ENCODE assay signal across 8 cellular contexts in the genomic region with DNA sequence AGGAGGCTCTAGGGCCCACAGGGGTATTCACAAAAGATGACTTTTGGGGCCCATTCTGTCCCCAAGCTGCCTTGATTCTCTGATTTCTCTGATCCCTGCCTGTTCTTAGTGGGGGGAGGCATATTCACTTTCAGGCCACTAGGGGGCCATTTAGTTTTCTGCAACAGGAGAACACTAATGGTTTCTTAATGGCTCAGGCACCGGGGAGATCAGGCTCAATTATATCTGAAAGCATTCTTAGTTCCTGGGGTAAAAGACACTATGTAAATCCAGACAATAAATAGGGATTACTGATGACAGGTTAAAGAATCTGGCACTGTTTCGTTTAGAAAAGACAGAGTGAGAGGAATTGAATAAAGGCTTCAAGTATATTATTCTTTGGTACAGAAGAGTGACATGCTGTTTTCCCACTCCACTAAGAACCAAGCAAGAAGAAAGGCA. TPM values are rescaled to one million over a fixed set of nuclear protein-coding genes. Genes with fewer than 3 reads are reported as not detected.
DNase-seq lines count a peak whose midpoint lies in the region; ATAC-seq and TF ChIP-seq lines count a peak whose summit lies in the region.

No MANE protein-coding gene starts in this region.

- POLR2A ChIA-PET in CD4-positive, alpha-beta T cell (lab: Charles Lee), result interaction anchor here (1.2 to 3.8 kb wide), 2 partner anchors 13 to 17 kb away, joined by 7 to 65 read pairs; a partner anchor contains a TSS
- POLR2A ChIA-PET in activated CD4-positive, alpha-beta memory T cell treated with anti-CD3 and anti-CD28 coated beads, Interleukin-2, amount 10 ng/mL, durations not matched to agents 7 days and 5 days (lab: Charles Lee), result interaction anchor here (1.4 to 4.3 kb wide), 2 partner anchors 13 to 36 kb away, joined by 3 to 44 read pairs; a partner anchor contains a TSS
- POLR2A ChIA-PET in naive thymus-derived CD8-positive, alpha-beta T cell (lab: Charles Lee), result interaction anchor here (1.4 to 8.3 kb wide), 2 partner anchors 11 to 36 kb away, joined by 3 to 104 read pairs; a partner anchor contains a TSS

- H3K27me3 Mint-ChIP-seq in CD4-positive, alpha-beta T cell, result no peaks in the 10 kb centered on the region
- peaks cover 28% of the 10 kb centered on the region for H3K27me3 Mint-ChIP-seq in activated CD4-positive, alpha-beta memory T cell treated with anti-CD3 and anti-CD28 coated beads, Interleukin-2, amount 10 ng/mL, durations not matched to agents 7 days and 5 days
- peaks cover 0 to 6% (median 0%) of the 10 kb centered on the region in 5 donors for H3K27me3 Mint-ChIP-seq in naive thymus-derived CD8-positive, alpha-beta T cell

- CTCF ChIA-PET in CD4-positive, alpha-beta T cell (lab: Charles Lee), result interaction anchor here (0.6 to 5.1 kb wide), 9 partner anchors 8 to 42 kb away, joined by 3 to 55 read pairs (median 4); a partner anchor contains a TSS
- CTCF ChIA-PET in activated CD4-positive, alpha-beta memory T cell treated with anti-CD3 and anti-CD28 coated beads, Interleukin-2, amount 10 ng/mL, durations not matched to agents 7 days and 5 days (lab: Charles Lee), result interaction anchor here (0.8 to 7.5 kb wide), 7 partner anchors 11 to 102 kb away, joined by 3 to 133 read pairs (median 11); a partner anchor contains a TSS

- H3K27ac ChIP-seq in CD4-positive, alpha-beta T cell (ENCODE audit: low read depth, low read length), result no peak overlapping the region

- peak; percentile 36 for ATAC-seq in CD4-positive, alpha-beta T cell (ENCODE audit: poor library complexity)
- peak; percentile 14 to 19 for ATAC-seq in naive thymus-derived CD8-positive, alpha-beta T cell
- ATAC-seq in GM21737 (IDR thresholded peaks at IDR 0.05; ENCODE audit: unreplicated experiment) (no peak), HG03045 (IDR thresholded peaks at IDR 0.05; ENCODE audit: unreplicated experiment) (no peak)

- H3K4me3 ChIP-seq in H7 (ENCODE audit: insufficient read depth, low read depth, low read length) (no peak overlapping the region), epithelial cell of proximal tubule (ENCODE audit: low read depth, low read length) (no peak overlapping the region)

- H3K4me3 Mint-ChIP-seq in CD4-positive, alpha-beta T cell, result peak overlapping the region; percentile 76
- no peak overlapping the region for H3K4me3 Mint-ChIP-seq in activated CD4-positive, alpha-beta memory T cell treated with anti-CD3 and anti-CD28 coated beads, Interleukin-2, amount 10 ng/mL, durations not matched to agents 7 days and 5 days
- peak overlapping the region in 4 of 10 donors; percentile 13 to 61 (median 17) for H3K4me3 Mint-ChIP-seq in naive thymus-derived CD8-positive, alpha-beta T cell

- no peaks in the 10 kb centered on the region for H3K36me3 Mint-ChIP-seq in CD4-positive, alpha-beta T cell (ENCODE audit: low read depth)
- peaks cover 5% of the 10 kb centered on the region for H3K36me3 Mint-ChIP-seq in activated CD4-positive, alpha-beta memory T cell treated with anti-CD3 and anti-CD28 coated beads, Interleukin-2, amount 10 ng/mL, durations not matched to agents 7 days and 5 days (ENCODE audit: low read depth)
- H3K36me3 Mint-ChIP-seq in naive thymus-derived CD8-positive, alpha-beta T cell, result no peaks in the 10 kb centered on the region

- H3K9me3 ChIP-seq in CD4-positive, alpha-beta T cell (ENCODE audit: control insufficient read depth, low read length), result no peaks in the 10 kb centered on the region

- H3K4me1 Mint-ChIP-seq in CD4-positive, alpha-beta T cell (ENCODE audit: low read depth), result peaks cover 35% of the 10 kb centered on the region
- H3K4me1 Mint-ChIP-seq in activated CD4-positive, alpha-beta memory T cell treated with anti-CD3 and anti-CD28 coated beads, Interleukin-2, amount 10 ng/mL, durations not matched to agents 7 days and 5 days, result peaks cover 24% of the 10 kb centered on the region
- H3K4me1 Mint-ChIP-seq in naive thymus-derived CD8-positive, alpha-beta T cell, result peaks cover 17 to 40% (median 35%) of the 10 kb centered on the region in 4 donors

- peak; percentile 91 for TF ChIP-seq CTCF in CD4-positive, alpha-beta T cell (IDR thresholded peaks at IDR 0.05)
- TF ChIP-seq CTCF in epithelial cell of proximal tubule (conservative IDR thresholded peaks at IDR 0.05; ENCODE audit: low read depth, low read length), result peak; percentile 93

- H3K9me3 Mint-ChIP-seq in CD4-positive, alpha-beta T cell, result no peaks in the 10 kb centered on the region
- no peaks in the 10 kb centered on the region for H3K9me3 Mint-ChIP-seq in activated CD4-positive, alpha-beta memory T cell treated with anti-CD3 and anti-CD28 coated beads, Interleukin-2, amount 10 ng/mL, durations not matched to agents 7 days and 5 days
- H3K9me3 Mint-ChIP-seq in naive thymus-derived CD8-positive, alpha-beta T cell, result no peaks in the 10 kb centered on the region

- H3K36me3 ChIP-seq in H7 (replicated peaks; ENCODE audit: control insufficient read depth, insufficient read depth, low read length), result no peaks in the 10 kb centered on the region

- peak in 6 of 10 experiments; percentile 31 to 52 (median 43) for DNase-seq in CD4-positive, alpha-beta T cell
- peak; percentile 84 for DNase-seq in H7
- DNase-seq in NCI-H748 (lab: John Stamatoyannopoulos, UW; ENCODE audit: unreplicated experiment), result peak; percentile 76
- peak; percentile 63 for DNase-seq in activated CD4-positive, alpha-beta memory T cell treated with anti-CD3 and anti-CD28 coated beads, Interleukin-2, amount 10 ng/mL, durations not matched to agents 7 days and 5 days
- DNase-seq in epithelial cell of proximal tubule (ENCODE audit: low read depth), result no peak
- peak in 9 of 10 donors; percentile 39 to 80 (median 58) for DNase-seq in naive thymus-derived CD8-positive, alpha-beta T cell

- peak overlapping the region; percentile 37 for H3K27ac Mint-ChIP-seq in CD4-positive, alpha-beta T cell
- no peak overlapping the region for H3K27ac Mint-ChIP-seq in activated CD4-positive, alpha-beta memory T cell treated with anti-CD3 and anti-CD28 coated beads, Interleukin-2, amount 10 ng/mL, durations not matched to agents 7 days and 5 days
- H3K27ac Mint-ChIP-seq in naive thymus-derived CD8-positive, alpha-beta T cell, result peak overlapping the region in 3 of 10 donors; percentile 49 to 70 (median 70)

- intact Hi-C loops in CD4-positive, alpha-beta T cell (cut with DNase I, micrococcal nuclease), result loop anchor here (1.0 to 10.0 kb wide), 4 partner anchors 17 to 911 kb away; a partner anchor contains a TSS

- H3K27me3 ChIP-seq in CD4-positive, alpha-beta T cell (ENCODE audit: control insufficient read depth, insufficient read depth, low read length), result no peaks in the 10 kb centered on the region
- peaks cover 26% of the 10 kb centered on the region for H3K27me3 ChIP-seq in H7 (ENCODE audit: control insufficient read depth, insufficient read depth, low read length)

RNA-seq across cellular contexts. Expression of a gene that starts 2.5 kb away (rescaled TPM):
- total RNA-seq in CD4-positive, alpha-beta T cell, result 1 to 10 TPM; 6.8 to 7.0 TPM
- total RNA-seq in H7 (2014; rRNA removed; shearing (Covaris generic)), result 15.2 and 15.8 TPM in 2 replicates
- total RNA-seq in activated CD4-positive, alpha-beta memory T cell treated with anti-CD3 and anti-CD28 coated beads, Interleukin-2, amount 10 ng/mL, durations not matched to agents 7 days and 5 days, result 1 to 10 TPM; 8.7 to 8.9 TPM
- 15.3 and 17.3 TPM in 2 replicates for total RNA-seq in epithelial cell of proximal tubule
- total RNA-seq in naive thymus-derived CD8-positive, alpha-beta T cell, result 1 to 10 TPM; 6.2 to 8.1 TPM
- 1 to 10 TPM in 2 of 3 donors, under 1 TPM in 1; 0.69 to 2.5 (median 1.9) TPM for polyA plus RNA-seq in naive thymus-derived CD8-positive, alpha-beta T cell

RNA-seq across cellular contexts. Expression of a gene that starts 13.2 kb away (rescaled TPM):
- 100 to 1,000 TPM; 206 to 222 TPM for total RNA-seq in CD4-positive, alpha-beta T cell
- total RNA-seq in H7 (2014; rRNA removed; shearing (Covaris generic)), result 11.3 and 13.9 TPM in 2 replicates
- total RNA-seq in activated CD4-positive, alpha-beta memory T cell treated with anti-CD3 and anti-CD28 coated beads, Interleukin-2, amount 10 ng/mL, durations not matched to agents 7 days and 5 days, result 100 to 1,000 TPM; 140 TPM
- total RNA-seq in epithelial cell of proximal tubule, result 0.81 and 1.2 TPM in 2 replicates
- 100 to 1,000 TPM; 156 to 166 TPM for total RNA-seq in naive thymus-derived CD8-positive, alpha-beta T cell
- polyA plus RNA-seq in naive thymus-derived CD8-positive, alpha-beta T cell, result 10 to 100 TPM; 14.5 to 23.0 (median 22.2) TPM

RNA-seq across cellular contexts. Expression of a gene that starts 19.8 kb away (rescaled TPM):
- total RNA-seq in CD4-positive, alpha-beta T cell, result 1 to 10 TPM; 1.0 to 1.5 TPM
- total RNA-seq in H7 (2014; rRNA removed; shearing (Covaris generic)), result 0.03 and 0.18 TPM in 2 replicates
- 1 to 10 TPM; 2.0 to 2.6 TPM for total RNA-seq in activated CD4-positive, alpha-beta memory T cell treated with anti-CD3 and anti-CD28 coated beads, Interleukin-2, amount 10 ng/mL, durations not matched to agents 7 days and 5 days
- 4.6 and 10.7 TPM in 2 replicates for total RNA-seq in epithelial cell of proximal tubule
- 1 to 10 TPM; 1.4 to 1.5 TPM for total RNA-seq in naive thymus-derived CD8-positive, alpha-beta T cell
- polyA plus RNA-seq in naive thymus-derived CD8-positive, alpha-beta T cell, result under 1 TPM in 2 of 3 donors, not detected in 1; 0.08 to 0.62 TPM

RNA-seq across cellular contexts. Expression of a gene that starts 29.9 kb away (rescaled TPM):
- not detected for total RNA-seq in CD4-positive, alpha-beta T cell
- total RNA-seq in H7 (2014; rRNA removed; shearing (Covaris generic)), result not detected in 2 replicates
- total RNA-seq in activated CD4-positive, alpha-beta memory T cell treated with anti-CD3 and anti-CD28 coated beads, Interleukin-2, amount 10 ng/mL, durations not matched to agents 7 days and 5 days, result not detected
- not detected in 2 replicates for total RNA-seq in epithelial cell of proximal tubule
- total RNA-seq in naive thymus-derived CD8-positive, alpha-beta T cell, result not detected
- polyA plus RNA-seq in naive thymus-derived CD8-positive, alpha-beta T cell, result not detected

RNA-seq across cellular contexts. Expression of a gene that starts 37.1 kb away (rescaled TPM):
- under 1 TPM; 0.03 to 0.06 TPM for total RNA-seq in CD4-positive, alpha-beta T cell
- total RNA-seq in H7 (2014; rRNA removed; shearing (Covaris generic)), result 0.04 and 0.52 TPM in 2 replicates
- under 1 TPM; 0.03 to 0.18 TPM for total RNA-seq in activated CD4-positive, alpha-beta memory T cell treated with anti-CD3 and anti-CD28 coated beads, Interleukin-2, amount 10 ng/mL, durations not matched to agents 7 days and 5 days
- total RNA-seq in epithelial cell of proximal tubule, result 0.22 and 0.40 TPM in 2 replicates
- under 1 TPM; 0.31 to 0.52 TPM for total RNA-seq in naive thymus-derived CD8-positive, alpha-beta T cell
- polyA plus RNA-seq in naive thymus-derived CD8-positive, alpha-beta T cell, result under 1 TPM; 0.02 to 0.73 (median 0.42) TPM

Comparison
In these comparisons a context has a peak if more than half of its experiments do, and no peak if none do; other contexts are left out.
1. ATAC-seq: peak in CD4-positive, alpha-beta T cell (single experiment) and naive thymus-derived CD8-positive, alpha-beta T cell (2 of 2); none in GM21737 (single experiment) and HG03045 (single experiment).